In the genomic region with DNA sequence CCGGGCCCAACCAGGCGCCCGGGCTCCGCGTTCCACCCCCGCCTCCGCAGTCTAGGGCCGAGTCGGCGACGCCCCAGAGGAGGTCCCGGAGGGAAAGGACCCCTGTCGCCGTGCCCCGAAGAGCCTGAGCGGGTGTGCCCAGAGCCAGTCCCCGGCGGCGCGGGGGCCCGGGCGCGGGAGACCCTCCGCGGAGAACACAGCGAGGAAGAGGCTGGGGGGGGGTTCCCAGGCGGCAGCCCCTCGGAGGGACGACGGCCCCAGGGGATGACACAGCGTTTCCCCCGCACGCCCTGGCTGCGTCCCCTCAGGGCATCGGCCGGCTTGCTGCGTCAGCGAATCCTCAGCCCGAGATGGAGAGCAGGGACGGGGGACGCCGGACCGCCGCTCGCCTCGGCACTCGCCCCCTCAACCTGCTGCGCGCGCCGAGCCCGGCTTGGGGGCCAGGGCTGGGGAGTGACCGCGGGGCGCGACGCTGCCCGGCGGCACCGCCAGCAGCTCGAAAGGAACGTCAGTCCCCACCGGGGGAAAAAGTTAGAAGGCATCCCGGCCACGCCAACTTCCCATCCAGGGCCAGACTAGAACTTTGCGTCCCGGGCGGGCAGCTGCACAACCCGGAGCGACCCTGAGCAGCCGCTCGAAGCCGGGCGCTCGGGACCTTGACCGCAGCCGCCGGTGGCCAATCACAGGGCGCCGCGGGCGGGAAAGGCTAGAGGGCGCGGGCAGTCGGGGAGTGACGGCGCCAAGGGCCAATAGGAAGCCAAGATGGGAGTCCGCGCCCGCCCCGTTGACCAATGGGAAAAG, we compare ENCODE assay signal across 1 cellular context.
A peak's percentile ranks its signal among the peaks of the same experiment; 100 is the strongest.
TF ChIP-seq lines count a peak whose summit lies in the region.

No MANE protein-coding gene starts in this region.

TF ChIP-seq in HepG2, 621 proteins besides CTCF, POLR2A, EP300 and RAD21 (continued from another document and continues in another):
- TF ChIP-seq, protein P1, sequence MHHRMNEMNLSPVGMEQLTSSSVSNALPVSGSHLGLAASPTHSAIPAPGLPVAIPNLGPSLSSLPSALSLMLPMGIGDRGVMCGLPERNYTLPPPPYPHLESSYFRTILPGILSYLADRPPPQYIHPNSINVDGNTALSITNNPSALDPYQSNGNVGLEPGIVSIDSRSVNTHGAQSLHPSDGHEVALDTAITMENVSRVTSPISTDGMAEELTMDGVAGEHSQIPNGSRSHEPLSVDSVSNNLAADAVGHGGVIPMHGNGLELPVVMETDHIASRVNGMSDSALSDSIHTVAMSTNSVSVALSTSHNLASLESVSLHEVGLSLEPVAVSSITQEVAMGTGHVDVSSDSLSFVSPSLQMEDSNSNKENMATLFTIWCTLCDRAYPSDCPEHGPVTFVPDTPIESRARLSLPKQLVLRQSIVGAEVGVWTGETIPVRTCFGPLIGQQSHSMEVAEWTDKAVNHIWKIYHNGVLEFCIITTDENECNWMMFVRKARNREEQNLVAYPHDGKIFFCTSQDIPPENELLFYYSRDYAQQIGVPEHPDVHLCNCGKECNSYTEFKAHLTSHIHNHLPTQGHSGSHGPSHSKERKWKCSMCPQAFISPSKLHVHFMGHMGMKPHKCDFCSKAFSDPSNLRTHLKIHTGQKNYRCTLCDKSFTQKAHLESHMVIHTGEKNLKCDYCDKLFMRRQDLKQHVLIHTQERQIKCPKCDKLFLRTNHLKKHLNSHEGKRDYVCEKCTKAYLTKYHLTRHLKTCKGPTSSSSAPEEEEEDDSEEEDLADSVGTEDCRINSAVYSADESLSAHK (CRISPR knock-in tag; IDR thresholded peaks at IDR 0.05; ENCODE audit: borderline replicate concordance) = no peak
- TF ChIP-seq NPAS2 (CRISPR knock-in tag; IDR thresholded peaks at IDR 0.05; ENCODE audit: borderline replicate concordance) = no peak
- no peak for TF ChIP-seq NFKBIZ (CRISPR knock-in tag; IDR thresholded peaks at IDR 0.05)
- TF ChIP-seq ZNF589 (CRISPR knock-in tag; conservative IDR thresholded peaks at IDR 0.05) = no peak
- TF ChIP-seq ZNF225 (CRISPR knock-in tag; IDR thresholded peaks at IDR 0.05) = peak; percentile 30
- TF ChIP-seq, protein P2, sequence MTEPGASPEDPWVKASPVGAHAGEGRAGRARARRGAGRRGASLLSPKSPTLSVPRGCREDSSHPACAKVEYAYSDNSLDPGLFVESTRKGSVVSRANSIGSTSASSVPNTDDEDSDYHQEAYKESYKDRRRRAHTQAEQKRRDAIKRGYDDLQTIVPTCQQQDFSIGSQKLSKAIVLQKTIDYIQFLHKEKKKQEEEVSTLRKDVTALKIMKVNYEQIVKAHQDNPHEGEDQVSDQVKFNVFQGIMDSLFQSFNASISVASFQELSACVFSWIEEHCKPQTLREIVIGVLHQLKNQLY (CRISPR knock-in tag; IDR thresholded peaks at IDR 0.05) = peak; percentile 12; the same call in 1 of the 2 replicates
- TF ChIP-seq ADNP (CRISPR knock-in tag; IDR thresholded peaks at IDR 0.05) = no peak
- no peak for TF ChIP-seq KDM5A (IDR thresholded peaks at IDR 0.05; ENCODE audit: borderline replicate concordance, low read length)
- TF ChIP-seq NFYC (CRISPR knock-in tag; IDR thresholded peaks at IDR 0.05) = no peak; the same call in none of the 2 replicates
- peak; percentile 43 for TF ChIP-seq KDM5B (CRISPR knock-in tag; IDR thresholded peaks at IDR 0.05; ENCODE audit: borderline replicate concordance)
- no peak for TF ChIP-seq DPF2 (CRISPR knock-in tag; IDR thresholded peaks at IDR 0.05; ENCODE audit: borderline replicate concordance, low read depth)
- TF ChIP-seq HNF4G (IDR thresholded peaks at IDR 0.05; ENCODE audit: borderline replicate concordance, low read depth, low read length) = no peak; the same call in 1 of the 2 replicates
- TF ChIP-seq HNF4G (CRISPR knock-in tag; IDR thresholded peaks at IDR 0.05; ENCODE audit: borderline replicate concordance, low read depth) = no peak; the same call in 1 of the 2 replicates
- peak; percentile 25 for TF ChIP-seq ZFY (CRISPR knock-in tag; IDR thresholded peaks at IDR 0.05)
- peak; percentile 52; the same call in 1 of the 2 replicates for TF ChIP-seq ZFP90 (CRISPR knock-in tag; IDR thresholded peaks at IDR 0.05; ENCODE audit: borderline replicate concordance)
- TF ChIP-seq ASH2L (IDR thresholded peaks at IDR 0.05; ENCODE audit: insufficient read length, low read depth, low read length) = peak; percentile 80
- no peak for TF ChIP-seq ZC3H4 (CRISPR knock-in tag; IDR thresholded peaks at IDR 0.05; ENCODE audit: borderline replicate concordance)
- TF ChIP-seq KLF15 (CRISPR knock-in tag; IDR thresholded peaks at IDR 0.05; ENCODE audit: borderline replicate concordance) = no peak
- TF ChIP-seq, protein P3, sequence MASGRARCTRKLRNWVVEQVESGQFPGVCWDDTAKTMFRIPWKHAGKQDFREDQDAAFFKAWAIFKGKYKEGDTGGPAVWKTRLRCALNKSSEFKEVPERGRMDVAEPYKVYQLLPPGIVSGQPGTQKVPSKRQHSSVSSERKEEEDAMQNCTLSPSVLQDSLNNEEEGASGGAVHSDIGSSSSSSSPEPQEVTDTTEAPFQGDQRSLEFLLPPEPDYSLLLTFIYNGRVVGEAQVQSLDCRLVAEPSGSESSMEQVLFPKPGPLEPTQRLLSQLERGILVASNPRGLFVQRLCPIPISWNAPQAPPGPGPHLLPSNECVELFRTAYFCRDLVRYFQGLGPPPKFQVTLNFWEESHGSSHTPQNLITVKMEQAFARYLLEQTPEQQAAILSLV (CRISPR knock-in tag; IDR thresholded peaks at IDR 0.05; ENCODE audit: borderline replicate concordance) = peak; percentile 36; the same call in 1 of the 2 replicates
- TF ChIP-seq, protein P4, sequence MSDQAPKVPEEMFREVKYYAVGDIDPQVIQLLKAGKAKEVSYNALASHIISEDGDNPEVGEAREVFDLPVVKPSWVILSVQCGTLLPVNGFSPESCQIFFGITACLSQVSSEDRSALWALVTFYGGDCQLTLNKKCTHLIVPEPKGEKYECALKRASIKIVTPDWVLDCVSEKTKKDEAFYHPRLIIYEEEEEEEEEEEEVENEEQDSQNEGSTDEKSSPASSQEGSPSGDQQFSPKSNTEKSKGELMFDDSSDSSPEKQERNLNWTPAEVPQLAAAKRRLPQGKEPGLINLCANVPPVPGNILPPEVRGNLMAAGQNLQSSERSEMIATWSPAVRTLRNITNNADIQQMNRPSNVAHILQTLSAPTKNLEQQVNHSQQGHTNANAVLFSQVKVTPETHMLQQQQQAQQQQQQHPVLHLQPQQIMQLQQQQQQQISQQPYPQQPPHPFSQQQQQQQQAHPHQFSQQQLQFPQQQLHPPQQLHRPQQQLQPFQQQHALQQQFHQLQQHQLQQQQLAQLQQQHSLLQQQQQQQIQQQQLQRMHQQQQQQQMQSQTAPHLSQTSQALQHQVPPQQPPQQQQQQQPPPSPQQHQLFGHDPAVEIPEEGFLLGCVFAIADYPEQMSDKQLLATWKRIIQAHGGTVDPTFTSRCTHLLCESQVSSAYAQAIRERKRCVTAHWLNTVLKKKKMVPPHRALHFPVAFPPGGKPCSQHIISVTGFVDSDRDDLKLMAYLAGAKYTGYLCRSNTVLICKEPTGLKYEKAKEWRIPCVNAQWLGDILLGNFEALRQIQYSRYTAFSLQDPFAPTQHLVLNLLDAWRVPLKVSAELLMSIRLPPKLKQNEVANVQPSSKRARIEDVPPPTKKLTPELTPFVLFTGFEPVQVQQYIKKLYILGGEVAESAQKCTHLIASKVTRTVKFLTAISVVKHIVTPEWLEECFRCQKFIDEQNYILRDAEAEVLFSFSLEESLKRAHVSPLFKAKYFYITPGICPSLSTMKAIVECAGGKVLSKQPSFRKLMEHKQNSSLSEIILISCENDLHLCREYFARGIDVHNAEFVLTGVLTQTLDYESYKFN (CRISPR knock-in tag; conservative IDR thresholded peaks at IDR 0.05) = no peak; the same call in 1 of the 2 replicates
- no peak; the same call in 1 of the 2 replicates for TF ChIP-seq FOSL2 (CRISPR knock-in tag; IDR thresholded peaks at IDR 0.05)
- no peak; the same call in 1 of the 2 replicates for TF ChIP-seq MYNN (CRISPR knock-in tag; IDR thresholded peaks at IDR 0.05; ENCODE audit: low read depth)
- TF ChIP-seq, protein P5, sequence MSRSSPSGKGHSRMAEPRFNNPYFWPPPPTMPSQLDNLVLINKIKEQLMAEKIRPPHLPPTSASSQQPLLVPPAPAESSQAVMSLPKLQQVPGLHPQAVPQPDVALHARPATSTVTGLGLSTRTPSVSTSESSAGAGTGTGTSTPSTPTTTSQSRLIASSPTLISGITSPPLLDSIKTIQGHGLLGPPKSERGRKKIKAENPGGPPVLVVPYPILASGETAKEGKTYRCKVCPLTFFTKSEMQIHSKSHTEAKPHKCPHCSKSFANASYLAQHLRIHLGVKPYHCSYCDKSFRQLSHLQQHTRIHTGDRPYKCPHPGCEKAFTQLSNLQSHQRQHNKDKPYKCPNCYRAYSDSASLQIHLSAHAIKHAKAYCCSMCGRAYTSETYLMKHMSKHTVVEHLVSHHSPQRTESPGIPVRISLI (CRISPR knock-in tag; IDR thresholded peaks at IDR 0.05; ENCODE audit: borderline replicate concordance) = no peak
- 0 out of 2 replicates have a peak, but pooled peaks have one; percentile 63 for TF ChIP-seq ZNF234 (CRISPR knock-in tag; conservative IDR thresholded peaks at IDR 0.05)
- no peak for TF ChIP-seq MIXL1 (CRISPR knock-in tag; IDR thresholded peaks at IDR 0.05)
- no peak for TF ChIP-seq NFATC3 (CRISPR knock-in tag; IDR thresholded peaks at IDR 0.05)
- no peak for TF ChIP-seq KLF11 (CRISPR knock-in tag; IDR thresholded peaks at IDR 0.05)
- TF ChIP-seq KLF6 (CRISPR knock-in tag; IDR thresholded peaks at IDR 0.05) = no peak; the same call in 1 of the 2 replicates
- TF ChIP-seq SIX1 (CRISPR knock-in tag; IDR thresholded peaks at IDR 0.05; ENCODE audit: borderline replicate concordance) = no peak
- TF ChIP-seq SP1 (IDR thresholded peaks at IDR 0.05) = no peak
- TF ChIP-seq SP1 (CRISPR knock-in tag; IDR thresholded peaks at IDR 0.05) = no peak
- TF ChIP-seq TAF15 (IDR thresholded peaks at IDR 0.05; ENCODE audit: low read depth, low read length, poor library complexity, severe bottlenecking) = no peak
- no peak for TF ChIP-seq ZNF260 (CRISPR knock-in tag; IDR thresholded peaks at IDR 0.05; ENCODE audit: borderline replicate concordance, low read depth)
- no peak for TF ChIP-seq ATF1 (CRISPR knock-in tag; IDR thresholded peaks at IDR 0.05)
- TF ChIP-seq ZNF556 (CRISPR knock-in tag; IDR thresholded peaks at IDR 0.05; ENCODE audit: borderline replicate concordance) = peak; percentile 69; the same call in 1 of the 2 replicates
- no peak for TF ChIP-seq AHR (CRISPR knock-in tag; IDR thresholded peaks at IDR 0.05)
- TF ChIP-seq, protein P6, sequence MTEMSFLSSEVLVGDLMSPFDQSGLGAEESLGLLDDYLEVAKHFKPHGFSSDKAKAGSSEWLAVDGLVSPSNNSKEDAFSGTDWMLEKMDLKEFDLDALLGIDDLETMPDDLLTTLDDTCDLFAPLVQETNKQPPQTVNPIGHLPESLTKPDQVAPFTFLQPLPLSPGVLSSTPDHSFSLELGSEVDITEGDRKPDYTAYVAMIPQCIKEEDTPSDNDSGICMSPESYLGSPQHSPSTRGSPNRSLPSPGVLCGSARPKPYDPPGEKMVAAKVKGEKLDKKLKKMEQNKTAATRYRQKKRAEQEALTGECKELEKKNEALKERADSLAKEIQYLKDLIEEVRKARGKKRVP (CRISPR knock-in tag; IDR thresholded peaks at IDR 0.05) = no peak
- no peak for TF ChIP-seq ZNF432 (CRISPR knock-in tag; IDR thresholded peaks at IDR 0.05; ENCODE audit: borderline replicate concordance)
- peak; percentile 41; the same call in 1 of the 2 replicates for TF ChIP-seq SRF (IDR thresholded peaks at IDR 0.05; ENCODE audit: low read depth, low read length)
- TF ChIP-seq, protein P7, sequence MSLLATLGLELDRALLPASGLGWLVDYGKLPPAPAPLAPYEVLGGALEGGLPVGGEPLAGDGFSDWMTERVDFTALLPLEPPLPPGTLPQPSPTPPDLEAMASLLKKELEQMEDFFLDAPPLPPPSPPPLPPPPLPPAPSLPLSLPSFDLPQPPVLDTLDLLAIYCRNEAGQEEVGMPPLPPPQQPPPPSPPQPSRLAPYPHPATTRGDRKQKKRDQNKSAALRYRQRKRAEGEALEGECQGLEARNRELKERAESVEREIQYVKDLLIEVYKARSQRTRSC (CRISPR knock-in tag; IDR thresholded peaks at IDR 0.05; ENCODE audit: low read depth) = no peak
- no peak; the same call in 1 of the 2 replicates for TF ChIP-seq RXRA (CRISPR knock-in tag; IDR thresholded peaks at IDR 0.05)
- TF ChIP-seq ZNF607 (CRISPR knock-in tag; IDR thresholded peaks at IDR 0.05; ENCODE audit: borderline replicate concordance) = 0 out of 2 replicates have a peak, but pooled peaks have one; percentile 77
- no peak for TF ChIP-seq ZBTB7B (CRISPR knock-in tag; IDR thresholded peaks at IDR 0.05)
- peak; percentile 80; the same call in 1 of the 2 replicates for TF ChIP-seq ZNF850 (CRISPR knock-in tag; conservative IDR thresholded peaks at IDR 0.05)
- TF ChIP-seq, protein P8, sequence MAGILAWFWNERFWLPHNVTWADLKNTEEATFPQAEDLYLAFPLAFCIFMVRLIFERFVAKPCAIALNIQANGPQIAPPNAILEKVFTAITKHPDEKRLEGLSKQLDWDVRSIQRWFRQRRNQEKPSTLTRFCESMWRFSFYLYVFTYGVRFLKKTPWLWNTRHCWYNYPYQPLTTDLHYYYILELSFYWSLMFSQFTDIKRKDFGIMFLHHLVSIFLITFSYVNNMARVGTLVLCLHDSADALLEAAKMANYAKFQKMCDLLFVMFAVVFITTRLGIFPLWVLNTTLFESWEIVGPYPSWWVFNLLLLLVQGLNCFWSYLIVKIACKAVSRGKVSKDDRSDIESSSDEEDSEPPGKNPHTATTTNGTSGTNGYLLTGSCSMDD (CRISPR knock-in tag; IDR thresholded peaks at IDR 0.05) = no peak
- TF ChIP-seq, protein P9, sequence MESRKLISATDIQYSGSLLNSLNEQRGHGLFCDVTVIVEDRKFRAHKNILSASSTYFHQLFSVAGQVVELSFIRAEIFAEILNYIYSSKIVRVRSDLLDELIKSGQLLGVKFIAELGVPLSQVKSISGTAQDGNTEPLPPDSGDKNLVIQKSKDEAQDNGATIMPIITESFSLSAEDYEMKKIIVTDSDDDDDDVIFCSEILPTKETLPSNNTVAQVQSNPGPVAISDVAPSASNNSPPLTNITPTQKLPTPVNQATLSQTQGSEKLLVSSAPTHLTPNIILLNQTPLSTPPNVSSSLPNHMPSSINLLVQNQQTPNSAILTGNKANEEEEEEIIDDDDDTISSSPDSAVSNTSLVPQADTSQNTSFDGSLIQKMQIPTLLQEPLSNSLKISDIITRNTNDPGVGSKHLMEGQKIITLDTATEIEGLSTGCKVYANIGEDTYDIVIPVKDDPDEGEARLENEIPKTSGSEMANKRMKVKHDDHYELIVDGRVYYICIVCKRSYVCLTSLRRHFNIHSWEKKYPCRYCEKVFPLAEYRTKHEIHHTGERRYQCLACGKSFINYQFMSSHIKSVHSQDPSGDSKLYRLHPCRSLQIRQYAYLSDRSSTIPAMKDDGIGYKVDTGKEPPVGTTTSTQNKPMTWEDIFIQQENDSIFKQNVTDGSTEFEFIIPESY (CRISPR knock-in tag; IDR thresholded peaks at IDR 0.05) = no peak
- TF ChIP-seq, protein P10, sequence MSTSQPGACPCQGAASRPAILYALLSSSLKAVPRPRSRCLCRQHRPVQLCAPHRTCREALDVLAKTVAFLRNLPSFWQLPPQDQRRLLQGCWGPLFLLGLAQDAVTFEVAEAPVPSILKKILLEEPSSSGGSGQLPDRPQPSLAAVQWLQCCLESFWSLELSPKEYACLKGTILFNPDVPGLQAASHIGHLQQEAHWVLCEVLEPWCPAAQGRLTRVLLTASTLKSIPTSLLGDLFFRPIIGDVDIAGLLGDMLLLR (CRISPR knock-in tag; IDR thresholded peaks at IDR 0.05) = peak; percentile 21; the same call in 1 of the 2 replicates
- TF ChIP-seq ZFP41 (CRISPR knock-in tag; IDR thresholded peaks at IDR 0.05; ENCODE audit: borderline replicate concordance) = no peak
